Comparison of ENCODE assay signal across 25 cellular contexts in genomic region chr18:56391933-56392590, GRCh38.
"Had no signal": no experiment of that assay in that cellular context is flagged by ENCODE, and none has a peak within 500 bp of the region (broad histone marks: within the 10 kb centered on the region; RNA-seq: fewer than 3 reads in every experiment).

No MANE protein-coding gene starts in this region.

- H3K27ac Mint-ChIP-seq: activated CD4-positive, alpha-beta memory T cell treated with anti-CD3 and anti-CD28 coated beads, Interleukin-2, amount 10 ng/mL, durations not matched to agents 7 days and 5 days; activated CD4-positive, alpha-beta T cell treated with anti-CD3 and anti-CD28 coated beads for 36 hours; activated naive CD4-positive, alpha-beta T cell treated with anti-CD3 and anti-CD28 coated beads for 36 hours; activated naive CD8-positive, alpha-beta T cell; activated T-helper 17 cell treated with anti-CD3 and anti-CD28 coated beads, Interleukin-2, amount 50 U/mL, for 72 hours had no signal

- ATAC-seq: activated CD4-positive, alpha-beta T cell treated with anti-CD3 and anti-CD28 coated beads for 36 hours; activated T-helper 17 cell treated with anti-CD3 and anti-CD28 coated beads, Interleukin-2, amount 50 U/mL, for 72 hours had no signal

- H3K27me3 Mint-ChIP-seq: activated CD4-positive, alpha-beta memory T cell treated with anti-CD3 and anti-CD28 coated beads, Interleukin-2, amount 10 ng/mL, durations not matched to agents 7 days and 5 days; activated CD4-positive, alpha-beta T cell treated with anti-CD3 and anti-CD28 coated beads for 36 hours; activated naive CD8-positive, alpha-beta T cell; activated T-helper 17 cell treated with anti-CD3 and anti-CD28 coated beads, Interleukin-2, amount 50 U/mL, for 72 hours had no signal

- H3K4me1 Mint-ChIP-seq: activated CD4-positive, alpha-beta memory T cell treated with anti-CD3 and anti-CD28 coated beads, Interleukin-2, amount 10 ng/mL, durations not matched to agents 7 days and 5 days; activated CD4-positive, alpha-beta T cell treated with anti-CD3 and anti-CD28 coated beads for 36 hours; activated T-helper 17 cell treated with anti-CD3 and anti-CD28 coated beads, Interleukin-2, amount 50 U/mL, for 72 hours had no signal

- H3K4me3 Mint-ChIP-seq: activated CD4-positive, alpha-beta memory T cell treated with anti-CD3 and anti-CD28 coated beads, Interleukin-2, amount 10 ng/mL, durations not matched to agents 7 days and 5 days; activated CD4-positive, alpha-beta T cell treated with anti-CD3 and anti-CD28 coated beads for 36 hours; activated naive CD4-positive, alpha-beta T cell treated with anti-CD3 and anti-CD28 coated beads for 36 hours; activated naive CD8-positive, alpha-beta T cell; activated T-helper 17 cell treated with anti-CD3 and anti-CD28 coated beads, Interleukin-2, amount 50 U/mL, for 72 hours had no signal

- DNase-seq: activated CD4-positive, alpha-beta memory T cell treated with anti-CD3 and anti-CD28 coated beads, Interleukin-2, amount 10 ng/mL, durations not matched to agents 7 days and 5 days; activated CD4-positive, alpha-beta T cell treated with anti-CD3 and anti-CD28 coated beads for 36 hours; activated CD4-positive, alpha-beta T cell treated with anti-CD3 and anti-CD28 coated beads, Interleukin-2, amount 50 U/mL, for 1 hour; activated gamma-delta T cell; activated naive CD4-positive, alpha-beta T cell treated with anti-CD3 and anti-CD28 coated beads for 36 hours; activated T-cell treated with anti-CD3 and anti-CD28 coated beads for 4 hours; activated T-cell treated with anti-CD3 and anti-CD28 coated beads, Interleukin-2, amount 50 U/mL, for 48 hours; amygdala; cerebellar nuclear complex; IMR-90; Kasumi-1; KBM-7; NCI-H1048; NCI-H146; NCI-H2029; NCI-H2107; NCI-H524; NCI-H82; PC-9; SIG-M5; T-helper 1 cell; WERI-Rb-1 had no signal

- H3K36me3 Mint-ChIP-seq: activated naive CD8-positive, alpha-beta T cell had no signal

- H3K9me3 Mint-ChIP-seq: activated CD4-positive, alpha-beta memory T cell treated with anti-CD3 and anti-CD28 coated beads, Interleukin-2, amount 10 ng/mL, durations not matched to agents 7 days and 5 days; activated naive CD4-positive, alpha-beta T cell treated with anti-CD3 and anti-CD28 coated beads for 36 hours; activated T-helper 17 cell treated with anti-CD3 and anti-CD28 coated beads, Interleukin-2, amount 50 U/mL, for 72 hours had no signal

- H3K27ac ChIP-seq: PC-9, SK-N-MC, WERI-Rb-1 had no signal
